In genomic region chr11:77750757-77751156, GRCh38 we compare ENCODE assay signal across 23 cellular contexts.
A peak's percentile ranks its signal among the peaks of the same experiment; 100 is the strongest.
DNase-seq lines count a peak whose midpoint lies in the region; ATAC-seq, FAIRE-seq and TF ChIP-seq lines count a peak whose summit lies in the region.
"Had no signal": no experiment of that assay in that cellular context is flagged by ENCODE, and none has a peak within 500 bp of the region (broad histone marks: within the 10 kb centered on the region; RNA-seq: fewer than 3 reads in every experiment).

No MANE protein-coding gene starts in this region.

- H3K4me2 ChIP-seq in H9 (ENCODE audit: insufficient read depth, insufficient read length, low read length), result no peak overlapping the region
- H3K4me2 ChIP-seq: BLaER1 had no signal

- CTCF ChIA-PET in CD4-positive, alpha-beta T cell (lab: Charles Lee), result interaction anchor here (1.6 kb wide), 1 partner anchor 16 kb away, joined by 3 read pairs; no protein-coding TSS in a partner anchor
- CTCF ChIA-PET in WTC11 (lab: Charles Lee), result interaction anchor here (1.2 kb wide), 1 partner anchor 296 kb away, joined by 3 read pairs; no protein-coding TSS in a partner anchor
- CTCF ChIA-PET in GM10248 (lab: Yijun Ruan, JAX), result interaction anchor here (1.9 kb wide), 1 partner anchor 54 kb away, joined by 4 read pairs; no protein-coding TSS in a partner anchor

- peaks cover 43% of the 10 kb centered on the region for H3K36me3 Mint-ChIP-seq in CD4-positive, alpha-beta T cell (ENCODE audit: low read depth)
- H3K36me3 Mint-ChIP-seq in H9 (ENCODE audit: insufficient read depth in 1 of 3, low read depth in 3 of 3), result peaks cover 5 to 20% (median 15%) of the 10 kb centered on the region in 3 experiments; a peak in 6 of 7 replicates
- peaks cover 10% of the 10 kb centered on the region for H3K36me3 Mint-ChIP-seq in WTC11
- peaks cover 5 to 40% (median 22%) of the 10 kb centered on the region in 3 donors for H3K36me3 Mint-ChIP-seq in naive thymus-derived CD8-positive, alpha-beta T cell

- no peak overlapping the region for H3K27ac ChIP-seq in CD4-positive, alpha-beta T cell (ENCODE audit: low read depth, low read length)
- H3K27ac ChIP-seq in H9 (ENCODE audit: insufficient read length, low read depth, low read length), result no peak overlapping the region
- no peak overlapping the region for H3K27ac ChIP-seq in thyroid gland
- H3K27ac ChIP-seq: BLaER1 had no signal

- no peak overlapping the region for H2BK5ac ChIP-seq in H9 (ENCODE audit: insufficient read length, low read length)

- no peak overlapping the region for H3K4ac ChIP-seq in H9 (ENCODE audit: low read depth, low read length)

- H3K4me3 ChIP-seq in thyroid gland (replicated peaks in 1 of 3), result no peak overlapping the region
- H3K4me3 ChIP-seq: BLaER1, GM12878 had no signal

- TF ChIP-seq POLR2A in GM12892 (IDR thresholded peaks at IDR 0.05; ENCODE audit: low read depth, low read length), result no peak
- TF ChIP-seq POLR2A in thyroid gland (IDR thresholded peaks at IDR 0.05), result no peak

- no peak overlapping the region for H2BK15ac ChIP-seq in H9 (ENCODE audit: low read depth, low read length)

- no peak overlapping the region for H2AK5ac ChIP-seq in H9 (ENCODE audit: insufficient read length, low read length)

- no peaks in the 10 kb centered on the region for H3K27me3 Mint-ChIP-seq in CD4-positive, alpha-beta T cell
- H3K27me3 Mint-ChIP-seq in H9 (ENCODE audit: low read depth) (no peaks in the 10 kb centered on the region; the same call in 1 of the 2 replicates), WTC11 (ENCODE audit: low read depth) (no peaks in the 10 kb centered on the region)
- no peaks in the 10 kb centered on the region for H3K27me3 Mint-ChIP-seq in naive thymus-derived CD8-positive, alpha-beta T cell
- H3K27me3 Mint-ChIP-seq: CD4-positive, CD25-positive, alpha-beta regulatory T cell; CD8-positive, alpha-beta memory T cell had no signal

- intact Hi-C loops in CD4-positive, alpha-beta T cell (cut with DNase I, micrococcal nuclease), result no loop called here
- intact Hi-C loops in thyroid gland (cut with DNase I), result no loop called here

- no peak overlapping the region for H2BK12ac ChIP-seq in H9 (ENCODE audit: insufficient read length, low read depth, low read length)

- H3K4me1 ChIP-seq in H9 (ENCODE audit: insufficient read depth, low read length), result peaks cover 13% of the 10 kb centered on the region; the same call in 1 of the 2 replicates
- H3K4me1 ChIP-seq in thyroid gland, result peaks cover 5 to 13% of the 10 kb centered on the region in 2 donors
- H3K4me1 ChIP-seq: BE2C, BLaER1 had no signal

- H2AFZ ChIP-seq in H9 (ENCODE audit: low read length), result no peak overlapping the region

- no peak overlapping the region for H3K23ac ChIP-seq in H9 (ENCODE audit: insufficient read length, low read depth, low read length)

- H4K8ac ChIP-seq in H9 (replicated peaks; ENCODE audit: insufficient read length, low read depth, low read length), result no peak overlapping the region

- peaks cover 3% of the 10 kb centered on the region for H3K79me1 ChIP-seq in H9 (ENCODE audit: insufficient read depth, low read depth, low read length, poor library complexity, severe bottlenecking)

- no peaks in the 10 kb centered on the region for H3K9me3 ChIP-seq in CD4-positive, alpha-beta T cell (ENCODE audit: control insufficient read depth, low read length)
- H3K9me3 ChIP-seq in H9 (ENCODE audit: control insufficient read depth, low read depth, low read length), result no peaks in the 10 kb centered on the region
- H3K9me3 ChIP-seq in thyroid gland, result no peaks in the 10 kb centered on the region
- H3K9me3 ChIP-seq: BE2C, BLaER1 had no signal

- no peak overlapping the region for H4K91ac ChIP-seq in H9 (ENCODE audit: insufficient read length, low read depth, low read length)

- DNase-seq in CD4-positive, alpha-beta T cell, result no peak
- DNase-seq in GM12892 (ENCODE audit: insufficient read length), result no peak
- no peak for DNase-seq in H9
- DNase-seq in WTC11 (ENCODE audit: low spot score), result no peak
- DNase-seq in GM10248 (ENCODE audit: extremely low spot score), result no peak
- DNase-seq in thyroid gland, result no peak
- no peak for DNase-seq in naive thymus-derived CD8-positive, alpha-beta T cell
- DNase-seq: 8988T; ACHN; BE2C; C1 segment of cervical spinal cord; CD4-positive, CD25-positive, alpha-beta regulatory T cell; CD8-positive, alpha-beta memory T cell; COR-L47; DMS79 treated with DMSO at 0.1 percent for 48 hours; GF-D8 had no signal

- no peak overlapping the region for H4K5ac ChIP-seq in H9 (ENCODE audit: insufficient read length, low read depth, low read length)

- H3K9me3 Mint-ChIP-seq in CD4-positive, alpha-beta T cell, result no peaks in the 10 kb centered on the region
- no peaks in the 10 kb centered on the region for H3K9me3 Mint-ChIP-seq in H9
- H3K9me3 Mint-ChIP-seq in WTC11, result no peaks in the 10 kb centered on the region
- H3K9me3 Mint-ChIP-seq in naive thymus-derived CD8-positive, alpha-beta T cell, result no peaks in the 10 kb centered on the region
- H3K9me3 Mint-ChIP-seq: CD4-positive, CD25-positive, alpha-beta regulatory T cell; CD8-positive, alpha-beta memory T cell had no signal

- no peak overlapping the region for H3K18ac ChIP-seq in H9 (ENCODE audit: insufficient read length, low read depth, low read length)

- WGBS in H9 (ENCODE audit: extremely low coverage, insufficient read length, low lambda C conversion rate), result no CpG with 5 or more reads among the region's 3 CpGs
- 96 to 98% methylated on average over 3 of the region's 3 CpGs for WGBS in thyroid gland, 2 donors

- H3K23me2 ChIP-seq in H9 (ENCODE audit: insufficient read length, low read depth, low read length, poor library complexity, severe bottlenecking), result no peaks in the 10 kb centered on the region

- H3K27me3 ChIP-seq in CD4-positive, alpha-beta T cell (ENCODE audit: control insufficient read depth, insufficient read depth, low read length), result no peaks in the 10 kb centered on the region
- H3K27me3 ChIP-seq in H9 (ENCODE audit: insufficient read depth, low read length) (no peaks in the 10 kb centered on the region), thyroid gland (no peaks in the 10 kb centered on the region)
- H3K27me3 ChIP-seq: BE2C, BLaER1 had no signal

- peaks cover 63% of the 10 kb centered on the region for H3K4me1 Mint-ChIP-seq in CD4-positive, alpha-beta T cell (ENCODE audit: low read depth)
- H3K4me1 Mint-ChIP-seq in H9, result peaks cover 67 to 77% of the 10 kb centered on the region in 2 experiments
- peaks cover 76% of the 10 kb centered on the region for H3K4me1 Mint-ChIP-seq in WTC11
- H3K4me1 Mint-ChIP-seq in naive thymus-derived CD8-positive, alpha-beta T cell, result peaks cover 29 to 51% (median 36%) of the 10 kb centered on the region in 4 donors
- H3K4me1 Mint-ChIP-seq: CD14-positive monocyte had no signal

- no peak overlapping the region for H2BK120ac ChIP-seq in H9 (ENCODE audit: low read depth, low read length, poor library complexity, severe bottlenecking)

- H3K56ac ChIP-seq in H9 (ENCODE audit: insufficient read length, low read depth, low read length), result no peak overlapping the region

- no peak overlapping the region for H3K4me3 Mint-ChIP-seq in CD4-positive, alpha-beta T cell
- no peak overlapping the region for H3K4me3 Mint-ChIP-seq in H9
- H3K4me3 Mint-ChIP-seq in WTC11, result no peak overlapping the region
- no peak overlapping the region for H3K4me3 Mint-ChIP-seq in naive thymus-derived CD8-positive, alpha-beta T cell
- H3K4me3 Mint-ChIP-seq: CD14-positive monocyte; CD4-positive, CD25-positive, alpha-beta regulatory T cell had no signal

- H3K9ac ChIP-seq in H9 (ENCODE audit: extremely low read depth, insufficient read length, low read length), result no peak overlapping the region
- H3K9ac ChIP-seq: BLaER1 had no signal

- POLR2A ChIA-PET in CD4-positive, alpha-beta T cell (lab: Charles Lee), result no interaction called here
- POLR2A ChIA-PET in WTC11 (lab: Charles Lee), result no interaction called here
- POLR2A ChIA-PET in GM10248 (lab: Yijun Ruan, JAX), result no interaction called here
- POLR2A ChIA-PET in naive thymus-derived CD8-positive, alpha-beta T cell (lab: Charles Lee), result no interaction called here

- no peak overlapping the region for H3T11ph ChIP-seq in H9 (ENCODE audit: low read length)

- H3K79me2 ChIP-seq in H9 (ENCODE audit: insufficient read depth, low read length), result peaks cover 3% of the 10 kb centered on the region

- peak; percentile 67 for FAIRE-seq in GM12892 (lab: Jason Lieb, UNC)
- FAIRE-seq: A204.1, D721Med, G401.6, GM12878 had no signal

- TF ChIP-seq CTCF in CD4-positive, alpha-beta T cell (IDR thresholded peaks at IDR 0.05), result no peak
- TF ChIP-seq CTCF in H9 (conservative IDR thresholded peaks at IDR 0.05) (no peak), WTC11 (IDR thresholded peaks at IDR 0.05) (no peak), GM10248 (IDR thresholded peaks at IDR 0.05; ENCODE audit: control extremely low read depth, extremely low read depth, low read depth, missing control alignments) (no peak), thyroid gland (IDR thresholded peaks at IDR 0.05) (no peak)

- H4K20me1 ChIP-seq in H9 (ENCODE audit: control insufficient read depth, insufficient read depth, insufficient read length), result no peaks in the 10 kb centered on the region

- H3K36me3 ChIP-seq in thyroid gland, result peaks cover 0 to 4% of the 10 kb centered on the region in 2 donors

- no peak overlapping the region for H3K14ac ChIP-seq in H9 (ENCODE audit: insufficient read depth, low read length)

- no peak overlapping the region for H2BK20ac ChIP-seq in H9 (ENCODE audit: low read depth, low read length, poor library complexity, severe bottlenecking)

- peak overlapping the region; percentile 15 for H3K27ac Mint-ChIP-seq in CD4-positive, alpha-beta T cell
- H3K27ac Mint-ChIP-seq in H9 (peak overlapping the region in 2 of 3 experiments; percentile 7 to 64; a peak in 2 of 7 replicates), WTC11 (peak overlapping the region; percentile 61; the same call in 1 of the 2 replicates)
- H3K27ac Mint-ChIP-seq in naive thymus-derived CD8-positive, alpha-beta T cell, result no peak overlapping the region
- H3K27ac Mint-ChIP-seq: CD14-positive monocyte; CD4-positive, CD25-positive, alpha-beta regulatory T cell had no signal

- no peak for ATAC-seq in CD4-positive, alpha-beta T cell (ENCODE audit: poor library complexity)
- ATAC-seq in WTC11, result no peak
- no peak for ATAC-seq in GM18511 (IDR thresholded peaks at IDR 0.05; ENCODE audit: unreplicated experiment)
- ATAC-seq in naive thymus-derived CD8-positive, alpha-beta T cell, result no peak
- ATAC-seq: GM12878 had no signal

Comparison
In these comparisons a context has a peak if more than half of its experiments do, and no peak if none do; other contexts are left out.
1. H3K27ac Mint-ChIP-seq: peak in CD4-positive, alpha-beta T cell (single experiment), H9 (2 of 3) and WTC11 (single experiment); none in naive thymus-derived CD8-positive, alpha-beta T cell (0 of 10).